26 cellular contexts compared by ENCODE assay signal in genomic region chr5:4553968-4554367, GRCh38.
A peak's percentile ranks its signal among the peaks of the same experiment; 100 is the strongest.
DNase-seq lines count a peak whose midpoint lies in the region; ATAC-seq and TF ChIP-seq lines count a peak whose summit lies in the region.
"Had no signal": no experiment of that assay in that cellular context is flagged by ENCODE, and none has a peak within 500 bp of the region (broad histone marks: within the 10 kb centered on the region; RNA-seq: fewer than 3 reads in every experiment).

No MANE protein-coding gene starts in this region.

- H3K27ac ChIP-seq in dorsolateral prefrontal cortex = no peak overlapping the region
- H3K27ac ChIP-seq: gastroesophageal sphincter, HL-60, KMS-11, uterus had no signal

- no peak for ATAC-seq in GM19455 (IDR thresholded peaks at IDR 0.05; ENCODE audit: unreplicated experiment)
- ATAC-seq: gastroesophageal sphincter, left lobe of liver had no signal

- peak; percentile 24 for DNase-seq in NCI-H345 (lab: John Stamatoyannopoulos, UW)
- DNase-seq in NCI-H345 treated with DMSO at 0.1 percent for 48 hours (lab: John Stamatoyannopoulos, UW; ENCODE audit: unreplicated experiment) = no peak
- DNase-seq in NCI-H2107 treated with DMSO at 0.1 percent for 48 hours (lab: John Stamatoyannopoulos, UW; ENCODE audit: unreplicated experiment) = peak; percentile 96
- DNase-seq in SK-N-DZ (ENCODE audit: low spot score) = peak; percentile 9
- no peak for DNase-seq in SKM-1 treated with dmso at 0.1 percent for 144 hours (lab: John Stamatoyannopoulos, UW; ENCODE audit: unreplicated experiment)
- DNase-seq in NCI-H1436 treated with DMSO at 0.1 percent for 48 hours (lab: John Stamatoyannopoulos, UW) = no peak
- DNase-seq in dorsolateral prefrontal cortex = no peak
- DNase-seq: activated CD4-positive, alpha-beta T cell treated with anti-CD3 and anti-CD28 coated beads for 4 hours; activated gamma-delta T cell; activated naive CD8-positive, alpha-beta T cell treated with anti-CD3 and anti-CD28 coated beads, Interleukin-2, amount 10 ng/mL, durations not matched to agents 7 days and 5 days; activated T-cell treated with anti-CD3 and anti-CD28 coated beads, Interleukin-2, amount 50 U/mL, for 1 hour; CD4-positive, alpha-beta memory T cell; dermis blood vessel endothelial cell; hypothalamus; naive B cell; NCI-H69; SK-N-SH; stimulated activated CD4-positive, alpha-beta T cell treated with anti-CD3 and anti-CD28 coated beads, Interleukin-15, amount 100 ng/mL, for 24 hours; stimulated activated naive CD4-positive, alpha-beta T cell treated with Interleukin-2 at 50 U/mL for 16 hours; T-helper 2 cell; uterus had no signal

- no peak overlapping the region for H3K4me3 ChIP-seq in dorsolateral prefrontal cortex
- H3K4me3 ChIP-seq: gastroesophageal sphincter, uterus had no signal

- intact Hi-C loops in dorsolateral prefrontal cortex (cut with DNase I) = no loop called here

- H3K27me3 ChIP-seq in dorsolateral prefrontal cortex = peaks cover 0 to 19% (median 0%) of the 10 kb centered on the region in 45 donors
- H3K27me3 ChIP-seq: gastroesophageal sphincter, uterus had no signal

- TF ChIP-seq CTCF in dorsolateral prefrontal cortex (IDR thresholded peaks at IDR 0.05 in 54 of 56, conservative IDR thresholded peaks at IDR 0.05 in 2 of 56; ENCODE audit: low read depth in 1 of 56, partially characterized antibody in 56 of 56) = no peak

Comparison
In these comparisons a context has a peak if more than half of its experiments do, and no peak if none do; other contexts are left out.
1. DNase-seq: peak in NCI-H345 (single experiment), NCI-H2107 treated with DMSO at 0.1 percent for 48 hours (single experiment) and SK-N-DZ (single experiment); none in NCI-H345 treated with DMSO at 0.1 percent for 48 hours (single experiment), SKM-1 treated with dmso at 0.1 percent for 144 hours (single experiment), NCI-H1436 treated with DMSO at 0.1 percent for 48 hours (single experiment) and dorsolateral prefrontal cortex (0 of 10).